In genomic region chr3:71780430-71780829, GRCh38 we compare ENCODE assay signal across 18 cellular contexts. TPM values are rescaled to one million over a fixed set of nuclear protein-coding genes. Genes with fewer than 3 reads are reported as not detected.
"Had no signal": no experiment of that assay in that cellular context is flagged by ENCODE, and none has a peak within 500 bp of the region (broad histone marks: within the 10 kb centered on the region; RNA-seq: fewer than 3 reads in every experiment).

No MANE protein-coding gene starts in this region.

- H3K36me3 ChIP-seq: ascending aorta, colonic mucosa, gastroesophageal sphincter, heart left ventricle, right atrium auricular region, stomach had no signal

- H3K36me3 Mint-ChIP-seq: activated naive CD4-positive, alpha-beta T cell treated with anti-CD3 and anti-CD28 coated beads, Interleukin-2, amount 50 U/mL, for 24 hours had no signal

- H3K9me3 ChIP-seq: ascending aorta, colonic mucosa, gastroesophageal sphincter, heart left ventricle, right atrium auricular region, stomach had no signal

- H3K4me1 ChIP-seq: colonic mucosa had no signal

- H3K27ac ChIP-seq: ascending aorta, colonic mucosa, gastroesophageal sphincter, right atrium auricular region had no signal

- H3K4me3 ChIP-seq: ascending aorta, colonic mucosa, gastroesophageal sphincter, heart left ventricle, right atrium auricular region, stomach had no signal

- H3K27ac Mint-ChIP-seq: activated CD4-positive, alpha-beta T cell treated with anti-CD3 and anti-CD28 coated beads for 36 hours; activated naive CD4-positive, alpha-beta T cell treated with anti-CD3 and anti-CD28 coated beads, Interleukin-2, amount 50 U/mL, for 24 hours; activated T-cell treated with anti-CD3 and anti-CD28 coated beads, Interleukin-2, amount 50 U/mL, for 72 hours; progenitor cell of endocrine pancreas; T-helper 2 cell treated with Interferon-gamma antibody and Interleukin-4, amounts not matched to agents 5 μg/mL and 100 μg/mL, for 36 hours had no signal

- ATAC-seq: activated CD4-positive, alpha-beta T cell treated with anti-CD3 and anti-CD28 coated beads for 36 hours; activated T-cell treated with anti-CD3 and anti-CD28 coated beads, Interleukin-2, amount 50 U/mL, for 72 hours; gastroesophageal sphincter; left ventricle myocardium superior had no signal

- H3K4me3 Mint-ChIP-seq: activated CD4-positive, alpha-beta T cell treated with anti-CD3 and anti-CD28 coated beads for 36 hours; activated naive CD4-positive, alpha-beta T cell treated with anti-CD3 and anti-CD28 coated beads, Interleukin-2, amount 50 U/mL, for 24 hours; activated T-cell treated with anti-CD3 and anti-CD28 coated beads, Interleukin-2, amount 50 U/mL, for 72 hours; central memory CD8-positive, alpha-beta T cell; neural crest cell; T-helper 2 cell treated with Interferon-gamma antibody and Interleukin-4, amounts not matched to agents 5 μg/mL and 100 μg/mL, for 36 hours had no signal

- DNase-seq: activated CD4-positive, alpha-beta T cell treated with anti-CD3 and anti-CD28 coated beads for 36 hours; activated effector memory CD4-positive, alpha-beta T cell treated with anti-CD3 and anti-CD28 coated beads, Interleukin-2, amount 50 U/mL, for 16 hours; activated T-cell treated with anti-CD3 and anti-CD28 coated beads, Interleukin-2, amount 50 U/mL, for 72 hours; colonic mucosa; heart left ventricle; left ventricle myocardium superior; stomach; trophoblast cell had no signal

- H3K9me3 Mint-ChIP-seq: activated naive CD4-positive, alpha-beta T cell treated with anti-CD3 and anti-CD28 coated beads, Interleukin-2, amount 50 U/mL, for 24 hours; activated T-cell treated with anti-CD3 and anti-CD28 coated beads, Interleukin-2, amount 50 U/mL, for 72 hours; central memory CD8-positive, alpha-beta T cell; neural crest cell; T-helper 2 cell treated with Interferon-gamma antibody and Interleukin-4, amounts not matched to agents 5 μg/mL and 100 μg/mL, for 36 hours had no signal

RNA-seq across cellular contexts. Expression of gene PROK2, which starts 4.5 kb away (rescaled TPM):
- total RNA-seq: ascending aorta, myocyte, neural crest cell, osteoblast, progenitor cell of endocrine pancreas, stomach had no signal

RNA-seq across cellular contexts. Expression of gene GPR27, which starts 26.8 kb away (rescaled TPM):
- total RNA-seq: myocyte, osteoblast had no signal
